ENCODE assay signal across 13 cellular contexts in genomic region chr15:59553879-59554735, GRCh38. TPM values are rescaled to one million over a fixed set of nuclear protein-coding genes. Genes with fewer than 3 reads are reported as not detected.
DNase-seq lines count a peak whose midpoint lies in the region; ATAC-seq and TF ChIP-seq lines count a peak whose summit lies in the region.
"Had no signal": no experiment of that assay in that cellular context is flagged by ENCODE, and none has a peak within 500 bp of the region (broad histone marks: within the 10 kb centered on the region; RNA-seq: fewer than 3 reads in every experiment).

No MANE protein-coding gene starts in this region.

- H2AFZ ChIP-seq in mesenchymal stem cell (ENCODE audit: low read depth, low read length) = no peak overlapping the region

- no peak overlapping the region for H2AK5ac ChIP-seq in mesenchymal stem cell (ENCODE audit: low read length, severe bottlenecking)

- no peak for TF ChIP-seq POLR2A in breast epithelium (IDR thresholded peaks at IDR 0.05)
- no peak for TF ChIP-seq POLR2A in uterus (IDR thresholded peaks at IDR 0.05)

- no peaks in the 10 kb centered on the region for H3K9me3 ChIP-seq in breast epithelium
- no peaks in the 10 kb centered on the region for H3K9me3 ChIP-seq in mesenchymal stem cell (ENCODE audit: control insufficient read depth, low read length)
- H3K9me3 ChIP-seq in uterus = no peaks in the 10 kb centered on the region
- no peaks in the 10 kb centered on the region for H3K9me3 ChIP-seq in psoas muscle
- H3K9me3 ChIP-seq: right atrium auricular region had no signal

- TF ChIP-seq CTCF in breast epithelium (IDR thresholded peaks at IDR 0.05) = no peak
- TF ChIP-seq CTCF in uterus (IDR thresholded peaks at IDR 0.05) = no peak
- no peak for TF ChIP-seq CTCF in psoas muscle (IDR thresholded peaks at IDR 0.05)

- no peak overlapping the region for H3K4me2 ChIP-seq in mesenchymal stem cell (ENCODE audit: low read length, poor library complexity, severe bottlenecking)

- no peak overlapping the region for H3K4ac ChIP-seq in mesenchymal stem cell (ENCODE audit: low read depth in 1 of 2, low read length in 2 of 2)

- no peak overlapping the region for H3K23ac ChIP-seq in mesenchymal stem cell (ENCODE audit: low read length in 2 of 2)

- H2BK120ac ChIP-seq in mesenchymal stem cell (ENCODE audit: low read depth, low read length) = no peak overlapping the region

- H3K79me1 ChIP-seq in mesenchymal stem cell (replicated peaks; ENCODE audit: low read length, poor library complexity, severe bottlenecking) = no peaks in the 10 kb centered on the region

- in situ Hi-C loops in Caki2 (cut with HindIII; ENCODE audit: low pct_unique_long_range_greater_than_20kb, low sequenced_read_pairs) = no loop called here

- intact Hi-C loops in breast epithelium (cut with DNase I; ENCODE audit: low total_unique reads) (loop anchor here (1.0 kb wide), 1 partner anchor 11 kb away; no protein-coding TSS in a partner anchor), uterus (cut with DNase I; ENCODE audit: low total_unique reads) (no loop called here), psoas muscle (cut with DNase I) (no loop called here)

- no peak overlapping the region for H3K14ac ChIP-seq in mesenchymal stem cell (ENCODE audit: low read length in 2 of 2)

- H4K91ac ChIP-seq in mesenchymal stem cell (ENCODE audit: low read length) = no peak overlapping the region

- H3K27ac ChIP-seq in breast epithelium (peak overlapping the region; percentile 72 to 83), mesenchymal stem cell (ENCODE audit: low read length, poor library complexity, severe bottlenecking) (peak overlapping the region; percentile 13), uterus (no peak overlapping the region), caudate nucleus (ENCODE audit: low read depth, low read length) (no peak overlapping the region), psoas muscle (no peak overlapping the region)
- H3K27ac ChIP-seq: right atrium auricular region had no signal

- no peaks in the 10 kb centered on the region for H3K36me3 ChIP-seq in breast epithelium
- H3K36me3 ChIP-seq in mesenchymal stem cell (ENCODE audit: control insufficient read depth in 1 of 2, insufficient read depth in 2 of 2, low read depth in 1 of 2, low read length in 2 of 2) = no peaks in the 10 kb centered on the region
- H3K36me3 ChIP-seq in uterus = no peaks in the 10 kb centered on the region
- H3K36me3 ChIP-seq in psoas muscle (ENCODE audit: insufficient read depth in 1 of 2, low read depth in 1 of 2) = no peaks in the 10 kb centered on the region
- H3K36me3 ChIP-seq: right atrium auricular region had no signal

- DNase-seq in Caki2 (ENCODE audit: low read depth) (peak; percentile 41), NCI-H2196 (lab: John Stamatoyannopoulos, UW; ENCODE audit: unreplicated experiment) (peak; percentile 48), breast epithelium (ENCODE audit: low spot score in 2 of 2) (peak in 1 of 2 donors; percentile 35), mesenchymal stem cell (peak; percentile 14), uterus (no peak), caudate nucleus (lab: John Stamatoyannopoulos, UW) (no peak), inferior parietal cortex (ENCODE audit: extremely low spot score) (no peak), psoas muscle (no peak)
- DNase-seq: CD8-positive, alpha-beta T cell; effector memory CD4-positive, alpha-beta T cell; GOT3; NCI-H187 had no signal

- H4K8ac ChIP-seq in mesenchymal stem cell (ENCODE audit: low read length) = no peak overlapping the region

- no peak overlapping the region for H3K18ac ChIP-seq in mesenchymal stem cell (ENCODE audit: low read depth in 1 of 2, low read length in 2 of 2)

- no peaks in the 10 kb centered on the region for H3K27me3 ChIP-seq in breast epithelium
- H3K27me3 ChIP-seq in mesenchymal stem cell (ENCODE audit: control insufficient read depth in 1 of 2, insufficient read depth in 1 of 2, low read length in 2 of 2) = peaks cover 0 to 6% of the 10 kb centered on the region in 2 experiments
- no peaks in the 10 kb centered on the region for H3K27me3 ChIP-seq in uterus
- no peaks in the 10 kb centered on the region for H3K27me3 ChIP-seq in psoas muscle (ENCODE audit: insufficient read depth in 3 of 3, low read length in 2 of 3)
- H3K27me3 ChIP-seq: right atrium auricular region had no signal

- no peak overlapping the region for H2BK5ac ChIP-seq in mesenchymal stem cell (ENCODE audit: low read depth, low read length, poor library complexity, severe bottlenecking)

- H2BK15ac ChIP-seq in mesenchymal stem cell (ENCODE audit: low read depth, poor library complexity, severe bottlenecking) = no peak overlapping the region

- 95% methylated on average over 12 of the region's 12 CpGs for WGBS in mesenchymal stem cell
- 89 to 92% (median 91%) methylated on average over 11 to 12 of the region's 12 CpGs for WGBS in psoas muscle, 3 donors

- H3K9ac ChIP-seq in mesenchymal stem cell (ENCODE audit: low read length) = no peak overlapping the region

- no peak for ATAC-seq in psoas muscle
- ATAC-seq: CD8-positive, alpha-beta T cell had no signal

- no peaks in the 10 kb centered on the region for H3K4me1 ChIP-seq in breast epithelium
- H3K4me1 ChIP-seq in mesenchymal stem cell (ENCODE audit: control insufficient read depth, insufficient read depth, low read depth, low read length) = peaks cover 2% of the 10 kb centered on the region
- H3K4me1 ChIP-seq in uterus = no peaks in the 10 kb centered on the region
- no peaks in the 10 kb centered on the region for H3K4me1 ChIP-seq in psoas muscle
- H3K4me1 ChIP-seq: right atrium auricular region had no signal

- no peak overlapping the region for H2BK12ac ChIP-seq in mesenchymal stem cell (ENCODE audit: low read length in 2 of 2)

- H3K4me3 ChIP-seq in breast epithelium (no peak overlapping the region), mesenchymal stem cell (ENCODE audit: insufficient read depth in 1 of 2, low read depth in 1 of 2, low read length in 2 of 2) (no peak overlapping the region), uterus (no peak overlapping the region), psoas muscle (no peak overlapping the region)
- H3K4me3 ChIP-seq: right atrium auricular region had no signal

RNA-seq across cellular contexts. Expression of gene GCNT3, which starts 57.5 kb away (rescaled TPM):
- total RNA-seq in Caki2 (2014; rRNA removed; shearing (Covaris generic); ENCODE audit: low replicate concordance) = 0.64 and 5.9 TPM in 2 replicates
- 1 to 10 TPM in 1 of 3 donors, not detected in 2; 5.2 TPM for total RNA-seq in breast epithelium
- 0.18 TPM for polyA plus RNA-seq in mesenchymal stem cell (2013, experiment 1 of 2)
- polyA plus RNA-seq in mesenchymal stem cell (2013, experiment 2 of 2) = 0.08 TPM
- total RNA-seq in uterus = 1 to 10 TPM in 1 of 4 donors, under 1 TPM in 1, not detected in 2; 0.59 to 1.7 TPM
- total RNA-seq in psoas muscle = under 1 TPM in 1 of 4 donors, not detected in 3; 0.53 TPM
- polyA plus RNA-seq in psoas muscle = under 1 TPM in 2 of 3 donors, not detected in 1; 0.01 to 0.08 TPM
- total RNA-seq: CD8-positive, alpha-beta T cell; right atrium auricular region had no signal

Comparison
In these comparisons a context has a peak if more than half of its experiments do, and no peak if none do; other contexts are left out.
1. DNase-seq: peak in Caki2 (single experiment), NCI-H2196 (single experiment) and mesenchymal stem cell (single experiment); none in uterus (0 of 2), caudate nucleus (0 of 61), inferior parietal cortex (single experiment) and psoas muscle (0 of 2).
2. H3K27ac ChIP-seq: peak in breast epithelium (2 of 2) and mesenchymal stem cell (single experiment); none in uterus (0 of 2), caudate nucleus (single experiment) and psoas muscle (single experiment).